Comparison of ENCODE assay signal across 8 cellular contexts in genomic region chr22:26461188-26461810, GRCh38. TPM values are rescaled to one million over a fixed set of nuclear protein-coding genes. Genes with fewer than 3 reads are reported as not detected.
DNase-seq lines count a peak whose midpoint lies in the region; ATAC-seq and TF ChIP-seq lines count a peak whose summit lies in the region.

No MANE protein-coding gene starts in this region.

- DNase-seq in SHP77 (lab: John Stamatoyannopoulos, UW) = peak; percentile 12 to 33
- DNase-seq in SHP77 treated with DMSO at 0.1 percent for 48 hours (lab: John Stamatoyannopoulos, UW) = no peak
- peak; percentile 59 for DNase-seq in NCI-H1694 (lab: John Stamatoyannopoulos, UW)
- DNase-seq in activated CD8-positive, alpha-beta T cell treated with anti-CD3 and anti-CD28 coated beads, Interleukin-2, amount 10 ng/mL, durations not matched to agents 7 days and 5 days = peak; percentile 46
- DNase-seq in fibroblast of pulmonary artery (ENCODE audit: low read depth) = peak; percentile 41
- DNase-seq in nucleus accumbens (lab: John Stamatoyannopoulos, UW) = peak in 31 of 56 donors; percentile 2 to 79 (median 27)

- H3K4me1 Mint-ChIP-seq in activated CD8-positive, alpha-beta T cell treated with anti-CD3 and anti-CD28 coated beads, Interleukin-2, amount 10 ng/mL, durations not matched to agents 7 days and 5 days (ENCODE audit: low read depth) = no peaks in the 10 kb centered on the region

- no peak for ATAC-seq in activated CD8-positive, alpha-beta T cell treated with anti-CD3 and anti-CD28 coated beads, Interleukin-2, amount 10 ng/mL, durations not matched to agents 7 days and 5 days
- ATAC-seq in HG02588 (IDR thresholded peaks at IDR 0.05; ENCODE audit: unreplicated experiment) (no peak), GM21529 (IDR thresholded peaks at IDR 0.05; ENCODE audit: unreplicated experiment) (no peak)

- H3K4me3 ChIP-seq in fibroblast of pulmonary artery (replicated peaks; ENCODE audit: low read depth, low read length) = no peak overlapping the region

- H3K27ac Mint-ChIP-seq in activated CD8-positive, alpha-beta T cell treated with anti-CD3 and anti-CD28 coated beads, Interleukin-2, amount 10 ng/mL, durations not matched to agents 7 days and 5 days = no peak overlapping the region

- H3K36me3 Mint-ChIP-seq in activated CD8-positive, alpha-beta T cell treated with anti-CD3 and anti-CD28 coated beads, Interleukin-2, amount 10 ng/mL, durations not matched to agents 7 days and 5 days (ENCODE audit: low read depth) = peaks cover 34% of the 10 kb centered on the region

- CTCF ChIA-PET in activated CD8-positive, alpha-beta T cell treated with anti-CD3 and anti-CD28 coated beads, Interleukin-2, amount 10 ng/mL, durations not matched to agents 7 days and 5 days (lab: Charles Lee) = interaction anchor here (0.5 to 5.3 kb wide), 27 partner anchors 10 to 525 kb away, joined by 3 to 76 read pairs (median 5); no protein-coding TSS in a partner anchor

- no peaks in the 10 kb centered on the region for H3K9me3 Mint-ChIP-seq in activated CD8-positive, alpha-beta T cell treated with anti-CD3 and anti-CD28 coated beads, Interleukin-2, amount 10 ng/mL, durations not matched to agents 7 days and 5 days (ENCODE audit: insufficient read depth)

- peak; percentile 89 for TF ChIP-seq CTCF in fibroblast of pulmonary artery (IDR thresholded peaks at IDR 0.05; ENCODE audit: low read length, missing control alignments)

- POLR2A ChIA-PET in activated CD8-positive, alpha-beta T cell treated with anti-CD3 and anti-CD28 coated beads, Interleukin-2, amount 10 ng/mL, durations not matched to agents 7 days and 5 days (lab: Charles Lee) = no interaction called here

- H3K27me3 Mint-ChIP-seq in activated CD8-positive, alpha-beta T cell treated with anti-CD3 and anti-CD28 coated beads, Interleukin-2, amount 10 ng/mL, durations not matched to agents 7 days and 5 days (ENCODE audit: low read depth) = no peaks in the 10 kb centered on the region

- H3K4me3 Mint-ChIP-seq in activated CD8-positive, alpha-beta T cell treated with anti-CD3 and anti-CD28 coated beads, Interleukin-2, amount 10 ng/mL, durations not matched to agents 7 days and 5 days = no peak overlapping the region

RNA-seq across cellular contexts. Expression of gene HPS4, which starts 22.3 kb away (rescaled TPM):
- total RNA-seq in activated CD8-positive, alpha-beta T cell treated with anti-CD3 and anti-CD28 coated beads, Interleukin-2, amount 10 ng/mL, durations not matched to agents 7 days and 5 days = 10 to 100 TPM; 32.2 to 34.6 TPM

RNA-seq across cellular contexts. Expression of gene SRRD, which starts 22.4 kb away (rescaled TPM):
- total RNA-seq in activated CD8-positive, alpha-beta T cell treated with anti-CD3 and anti-CD28 coated beads, Interleukin-2, amount 10 ng/mL, durations not matched to agents 7 days and 5 days = 10 to 100 TPM; 21.6 to 22.6 TPM

RNA-seq across cellular contexts. Expression of gene ASPHD2, which starts 32.2 kb away (rescaled TPM):
- 10 to 100 TPM in 1 of 2 experiments, 1 to 10 TPM in 1; 9.2 to 10.0 TPM for total RNA-seq in activated CD8-positive, alpha-beta T cell treated with anti-CD3 and anti-CD28 coated beads, Interleukin-2, amount 10 ng/mL, durations not matched to agents 7 days and 5 days

RNA-seq across cellular contexts. Expression of gene TFIP11, which starts 51.0 kb away (rescaled TPM):
- total RNA-seq in activated CD8-positive, alpha-beta T cell treated with anti-CD3 and anti-CD28 coated beads, Interleukin-2, amount 10 ng/mL, durations not matched to agents 7 days and 5 days = 10 to 100 TPM; 56.2 to 57.7 TPM
